In genomic region chr10:86362566-86363183, GRCh38 we compare ENCODE assay signal across 13 cellular contexts. TPM values are rescaled to one million over a fixed set of nuclear protein-coding genes. Genes with fewer than 3 reads are reported as not detected.
DNase-seq lines count a peak whose midpoint lies in the region; TF ChIP-seq lines count a peak whose summit lies in the region.
"Had no signal": no experiment of that assay in that cellular context is flagged by ENCODE, and none has a peak within 500 bp of the region (broad histone marks: within the 10 kb centered on the region; RNA-seq: fewer than 3 reads in every experiment).

No MANE protein-coding gene starts in this region.

- TF ChIP-seq CTCF in left ventricle myocardium inferior (IDR thresholded peaks at IDR 0.05; ENCODE audit: borderline replicate concordance) (no peak), right atrium auricular region (IDR thresholded peaks at IDR 0.05) (no peak)

- WGBS in neuronal stem cell (ENCODE audit: extremely low coverage in 2 of 2, insufficient read length in 2 of 2, insufficient replicate concordance in 1 of 2), 2 donors = no CpG with 5 or more reads among the region's 15 CpGs

- H3K14ac ChIP-seq in neuronal stem cell (ENCODE audit: low read length) = no peak overlapping the region

- H3K36me3 ChIP-seq in left ventricle myocardium inferior (no peaks in the 10 kb centered on the region), right atrium auricular region (no peaks in the 10 kb centered on the region), neuronal stem cell (replicated peaks in 1 of 2; ENCODE audit: control insufficient read depth in 2 of 2, insufficient read depth in 2 of 2, low read length in 2 of 2) (no peaks in the 10 kb centered on the region)

- no peak overlapping the region for H4K91ac ChIP-seq in neuronal stem cell (ENCODE audit: low read depth, low read length, poor library complexity)

- H2BK15ac ChIP-seq in neuronal stem cell (ENCODE audit: low read length) = no peak overlapping the region

- H3K9me3 ChIP-seq in left ventricle myocardium inferior (replicated peaks) = no peaks in the 10 kb centered on the region
- no peaks in the 10 kb centered on the region for H3K9me3 ChIP-seq in right atrium auricular region
- H3K9me3 ChIP-seq in neuronal stem cell (replicated peaks in 1 of 2; ENCODE audit: control insufficient read depth in 2 of 2, insufficient read depth in 1 of 2, low read depth in 1 of 2, low read length in 2 of 2) = peaks cover 0 to 10% of the 10 kb centered on the region in 2 donors

- H3K79me1 ChIP-seq in neuronal stem cell (ENCODE audit: low read depth, low read length) = no peaks in the 10 kb centered on the region

- no peak overlapping the region for H2AK5ac ChIP-seq in neuronal stem cell (ENCODE audit: low read depth, low read length)

- H2BK12ac ChIP-seq in neuronal stem cell (ENCODE audit: low read length) = no peak overlapping the region

- no peak overlapping the region for H3K4ac ChIP-seq in neuronal stem cell (ENCODE audit: low read length)

- no peak overlapping the region for H3K9ac ChIP-seq in neuronal stem cell (ENCODE audit: low read depth, low read length, poor library complexity)

- no peaks in the 10 kb centered on the region for H3K36me3 Mint-ChIP-seq in activated CD4-positive, alpha-beta memory T cell treated with anti-CD3 and anti-CD28 coated beads for 36 hours

- H3K23ac ChIP-seq in neuronal stem cell (ENCODE audit: low read depth, low read length, poor library complexity) = no peak overlapping the region

- peak overlapping the region; percentile 56 for H2AFZ ChIP-seq in neuronal stem cell (ENCODE audit: low read length)

- peaks cover 56% of the 10 kb centered on the region for H3K4me1 ChIP-seq in left ventricle myocardium inferior
- H3K4me1 ChIP-seq in right atrium auricular region = peaks cover 0 to 42% of the 10 kb centered on the region in 2 donors
- H3K4me1 ChIP-seq in neuronal stem cell (ENCODE audit: control insufficient read depth in 2 of 2, insufficient read depth in 1 of 2, low read depth in 1 of 2, low read length in 2 of 2) = peaks cover 0 to 18% of the 10 kb centered on the region in 2 donors

- H3K27me3 ChIP-seq in left ventricle myocardium inferior (ENCODE audit: low read depth) = peaks cover 54% of the 10 kb centered on the region
- peaks cover 15 to 18% of the 10 kb centered on the region in 2 donors for H3K27me3 ChIP-seq in right atrium auricular region
- peaks cover 39 to 87% (median 54%) of the 10 kb centered on the region in 3 experiments for H3K27me3 ChIP-seq in neuronal stem cell (ENCODE audit: control insufficient read depth in 3 of 3, insufficient read depth in 3 of 3, low read depth in 1 of 3, low read length in 3 of 3)

- H3K9me3 Mint-ChIP-seq in activated CD4-positive, alpha-beta memory T cell treated with anti-CD3 and anti-CD28 coated beads for 36 hours = no peaks in the 10 kb centered on the region

- no peak overlapping the region for H4K8ac ChIP-seq in neuronal stem cell (ENCODE audit: low read depth, low read length)

- CTCF ChIA-PET in activated CD4-positive, alpha-beta memory T cell treated with anti-CD3 and anti-CD28 coated beads for 36 hours (lab: Charles Lee) = interaction anchor here (1.0 to 1.3 kb wide), 2 partner anchors 101 to 367 kb away, joined by 3 read pairs; no protein-coding TSS in a partner anchor

- no peak overlapping the region for H3K27ac ChIP-seq in left ventricle myocardium inferior (replicated peaks)
- H3K27ac ChIP-seq in right atrium auricular region = no peak overlapping the region
- H3K27ac ChIP-seq in neuronal stem cell (replicated peaks; ENCODE audit: low read length) = no peak overlapping the region

- peaks cover 37% of the 10 kb centered on the region for H3K27me3 Mint-ChIP-seq in activated CD4-positive, alpha-beta memory T cell treated with anti-CD3 and anti-CD28 coated beads for 36 hours

- peak overlapping the region; percentile 83 for H3K4me2 ChIP-seq in neuronal stem cell (ENCODE audit: insufficient read depth, low read length, poor library complexity, severe bottlenecking)

- H3K18ac ChIP-seq in neuronal stem cell (ENCODE audit: low read length) = peak overlapping the region; percentile 76

- POLR2A ChIA-PET in activated CD4-positive, alpha-beta memory T cell treated with anti-CD3 and anti-CD28 coated beads for 36 hours (lab: Charles Lee) = no interaction called here

- H2BK5ac ChIP-seq in neuronal stem cell (ENCODE audit: low read length) = peak overlapping the region; percentile 66

- no peak overlapping the region for H3K27ac Mint-ChIP-seq in activated CD4-positive, alpha-beta memory T cell treated with anti-CD3 and anti-CD28 coated beads for 36 hours

- no peak for DNase-seq in left ventricle myocardium inferior
- DNase-seq in right atrium auricular region (ENCODE audit: low spot score) = no peak
- DNase-seq in iPS DF 19.7 (ENCODE audit: low read depth, low spot score) = peak; percentile 60
- no peak for DNase-seq in neuronal stem cell (ENCODE audit: low spot score)
- no peak for DNase-seq in NCI-H1417 (lab: John Stamatoyannopoulos, UW)
- DNase-seq in mucosa of gallbladder (ENCODE audit: low spot score) = no peak
- DNase-seq in SIG-M5 treated with dmso at 0.1 percent for 504 hours (lab: John Stamatoyannopoulos, UW; ENCODE audit: unreplicated experiment) = no peak
- DNase-seq in activated CD4-positive, alpha-beta memory T cell treated with anti-CD3 and anti-CD28 coated beads for 36 hours = no peak
- DNase-seq: AML-193, EL, IMR-90, NCI-H524 treated with DMSO at 0.1 percent for 48 hours, SHP77 treated with DMSO at 0.1 percent for 48 hours had no signal

- peak overlapping the region; percentile 32 for H3K4me3 ChIP-seq in left ventricle myocardium inferior
- H3K4me3 ChIP-seq in right atrium auricular region = peak overlapping the region in 1 of 2 donors; percentile 34
- H3K4me3 ChIP-seq in neuronal stem cell (ENCODE audit: low read length in 2 of 2) = no peak overlapping the region

- H3K4me1 Mint-ChIP-seq in activated CD4-positive, alpha-beta memory T cell treated with anti-CD3 and anti-CD28 coated beads for 36 hours (ENCODE audit: low read depth) = peaks cover 17% of the 10 kb centered on the region

- no peak overlapping the region for H3K4me3 Mint-ChIP-seq in activated CD4-positive, alpha-beta memory T cell treated with anti-CD3 and anti-CD28 coated beads for 36 hours

- intact Hi-C loops in left ventricle myocardium inferior (cut with micrococcal nuclease) = no loop called here
- intact Hi-C loops in activated CD4-positive, alpha-beta memory T cell treated with anti-CD3 and anti-CD28 coated beads for 36 hours (cut with micrococcal nuclease) = no loop called here

- H2BK120ac ChIP-seq in neuronal stem cell (ENCODE audit: low read depth, low read length) = no peak overlapping the region

RNA-seq across cellular contexts. Expression of gene GRID1, which starts 3.9 kb away (rescaled TPM):
- total RNA-seq in left ventricle myocardium inferior (1.6 TPM), right atrium auricular region (under 1 TPM; 0.37 to 0.67 TPM), mucosa of gallbladder (6.3 TPM)
- 0.70 TPM for polyA plus RNA-seq in neuronal stem cell (2013, experiment 1 of 2)
- 0.89 TPM for polyA plus RNA-seq in neuronal stem cell (2013, experiment 2 of 2)
- not detected for total RNA-seq in activated CD4-positive, alpha-beta memory T cell treated with anti-CD3 and anti-CD28 coated beads for 36 hours
- total RNA-seq: IMR-90 had no signal
- polyA plus RNA-seq: IMR-90 had no signal
